ENCODE assay signal across 22 cellular contexts in the genomic region with DNA sequence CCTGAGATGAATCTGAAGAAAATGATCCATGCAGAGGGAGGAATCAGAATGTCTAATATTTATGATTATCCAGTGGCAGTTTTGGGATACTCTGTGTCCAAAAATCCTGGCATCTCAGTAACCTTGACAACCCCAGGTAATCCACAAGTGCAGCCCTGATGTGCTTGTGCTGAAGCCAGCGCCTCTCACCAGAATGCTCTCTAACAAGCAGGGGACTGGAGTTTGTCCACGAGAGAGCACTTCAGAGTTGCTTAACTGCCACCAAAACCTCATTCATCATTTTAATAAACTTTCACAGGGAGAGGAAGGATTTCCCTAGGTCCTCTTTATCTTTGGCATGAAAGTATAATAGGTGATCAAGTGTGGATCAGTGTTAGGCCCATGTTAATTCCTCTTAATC.
"Had no signal": no experiment of that assay in that cellular context is flagged by ENCODE, and none has a peak within 500 bp of the region (broad histone marks: within the 10 kb centered on the region; RNA-seq: fewer than 3 reads in every experiment).

No MANE protein-coding gene starts in this region.

- H3K27ac ChIP-seq: epithelial cell of prostate, esophagus muscularis mucosa, gastrocnemius medialis, left ventricle myocardium inferior, lower lobe of right lung, neural progenitor cell, ovary, right lobe of liver, suprapubic skin, tibial artery, upper lobe of left lung, vagina had no signal

- ATAC-seq: effector memory CD8-positive, alpha-beta T cell; gastrocnemius medialis; lower lobe of right lung; natural killer cell treated with Interleukin-12 subunit alpha and Interleukin-12 subunit beta and Interleukin-15 and Interleukin-18, amount 100 ng/mL, for 72 hours; right lobe of liver; stimulated activated effector memory CD8-positive, alpha-beta T cell treated with anti-CD3 and anti-CD28 coated beads, Interleukin-12 subunit alpha, Interleukin-12 subunit beta, amount 100 ng/mL, for 72 hours; stimulated activated naive CD8-positive, alpha-beta T cell treated with anti-CD3 and anti-CD28 coated beads, Interleukin-15, Interleukin-2, amounts not matched to agents 100 U/mL and 50 U/mL, for 24 hours had no signal

- DNase-seq: effector memory CD8-positive, alpha-beta T cell; gastrocnemius medialis; immature natural killer cell; left ventricle myocardium inferior; lower lobe of right lung; mesenchymal stem cell; midbrain; nucleus accumbens; ovary; right lobe of liver; stimulated activated CD4-positive, alpha-beta T cell treated with anti-CD3 and anti-CD28 coated beads, Interleukin-4, amount 100 ng/mL, for 1 hour; stimulated activated CD8-positive, alpha-beta memory T cell treated with anti-CD3 and anti-CD28 coated beads, Interleukin-4, amount 100 ng/mL, for 48 hours; stimulated activated naive CD8-positive, alpha-beta T cell treated with anti-CD3 and anti-CD28 coated beads, Interleukin-15, Interleukin-2, amounts not matched to agents 100 U/mL and 50 U/mL, for 24 hours; tibial artery; upper lobe of left lung had no signal

- H3K9me3 ChIP-seq: esophagus muscularis mucosa, gastrocnemius medialis, left ventricle myocardium inferior, lower lobe of right lung, ovary, right lobe of liver, suprapubic skin, tibial artery, upper lobe of left lung, vagina had no signal

- H3K4me3 ChIP-seq: esophagus muscularis mucosa, gastrocnemius medialis, left ventricle myocardium inferior, lower lobe of right lung, neural progenitor cell, ovary, right lobe of liver, suprapubic skin, tibial artery, upper lobe of left lung, vagina had no signal

- H3K36me3 ChIP-seq: esophagus muscularis mucosa, gastrocnemius medialis, left ventricle myocardium inferior, lower lobe of right lung, neural progenitor cell, ovary, right lobe of liver, suprapubic skin, tibial artery, upper lobe of left lung, vagina had no signal

- H3K27me3 ChIP-seq: esophagus muscularis mucosa, gastrocnemius medialis, neural progenitor cell, ovary, right lobe of liver, suprapubic skin, tibial artery, upper lobe of left lung, vagina had no signal
